Comparison of ENCODE assay signal across 2 cellular contexts in the genomic region with DNA sequence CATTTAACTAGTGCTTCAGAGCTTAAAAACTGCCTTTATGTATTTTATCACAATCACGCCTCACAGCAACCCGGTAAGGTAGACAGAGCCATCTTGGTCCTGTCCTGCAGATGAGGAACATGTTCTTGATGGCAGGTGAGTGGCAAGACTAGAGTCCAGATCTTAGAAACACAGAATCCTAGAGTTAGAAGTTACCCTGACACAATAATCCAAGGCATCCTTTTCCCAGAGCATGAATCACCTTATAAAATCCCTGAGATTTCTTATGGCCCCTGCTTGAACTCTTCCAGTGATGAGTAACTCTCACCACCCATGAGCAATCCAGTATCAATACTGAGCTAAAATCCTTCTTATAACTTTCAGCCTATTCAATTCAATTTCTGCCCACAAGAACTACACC.
TF ChIP-seq lines count a peak whose summit lies in the region.

No MANE protein-coding gene starts in this region.

TF ChIP-seq in A549, 52 proteins besides CTCF, POLR2A, EP300 and RAD21 (continued from another document):
- TF ChIP-seq FOSL2 (IDR thresholded peaks at IDR 0.05) (peak; percentile 9; the same call in 1 of the 2 replicates), FOSL2 (CRISPR knock-in tag; IDR thresholded peaks at IDR 0.05) (peak; percentile 69)

TF ChIP-seq in GM12891, 5 proteins besides CTCF, POLR2A, EP300 and RAD21 (continued from another document):
- TF ChIP-seq PAX5 (IDR thresholded peaks at IDR 0.05; ENCODE audit: insufficient read depth, low read length, severe bottlenecking) (no peak), SPI1 (IDR thresholded peaks at IDR 0.05; ENCODE audit: low read depth, low read length) (no peak), TAF1 (IDR thresholded peaks at IDR 0.05; ENCODE audit: low read depth, low read length) (no peak), POU2F2 (IDR thresholded peaks at IDR 0.05; ENCODE audit: low read depth, low read length) (no peak)
